In the genomic region with DNA sequence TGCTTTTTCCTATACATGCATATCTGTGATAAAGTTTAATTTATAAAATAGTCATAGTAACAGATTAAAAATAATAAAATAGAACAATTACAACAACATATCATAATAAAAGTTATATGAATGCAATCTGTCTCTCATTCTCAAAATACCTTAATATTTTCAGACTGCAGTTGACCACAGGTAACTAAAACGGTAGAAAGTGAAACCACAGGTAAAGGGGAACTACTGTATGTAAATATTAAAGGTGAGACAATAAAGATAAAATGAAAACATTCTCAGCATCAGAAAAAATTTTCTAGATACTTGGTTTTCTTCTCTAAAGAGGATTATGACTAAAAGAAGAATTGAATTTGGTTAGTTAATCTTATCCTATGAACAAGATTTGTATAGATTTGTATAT, we compare ENCODE assay signal across 17 cellular contexts. TPM values are rescaled to one million over a fixed set of nuclear protein-coding genes. Genes with fewer than 3 reads are reported as not detected.
DNase-seq lines count a peak whose midpoint lies in the region; ATAC-seq, FAIRE-seq and TF ChIP-seq lines count a peak whose summit lies in the region.
"Had no signal": no experiment of that assay in that cellular context is flagged by ENCODE, and none has a peak within 500 bp of the region (broad histone marks: within the 10 kb centered on the region; RNA-seq: fewer than 3 reads in every experiment).

No MANE protein-coding gene starts in this region.

- no peak overlapping the region for H3K27ac Mint-ChIP-seq in progenitor cell of endocrine pancreas
- H3K27ac Mint-ChIP-seq: T-cell had no signal

- H3K79me2 ChIP-seq in GM23248 (ENCODE audit: insufficient read depth), result peaks cover 42% of the 10 kb centered on the region
- peaks cover 33% of the 10 kb centered on the region for H3K79me2 ChIP-seq in PC-3 (ENCODE audit: low read length)
- peaks cover 21% of the 10 kb centered on the region for H3K79me2 ChIP-seq in endothelial cell of umbilical vein (ENCODE audit: control insufficient read depth, insufficient read depth, low read length)

- CTCF ChIA-PET in PC-3 (lab: Charles Lee), result no interaction called here
- CTCF ChIA-PET in endothelial cell of umbilical vein (lab: Charles Lee), result interaction anchor here (1.2 to 1.3 kb wide), 2 partner anchors 39 to 46 kb away, joined by 3 read pairs; no protein-coding TSS in a partner anchor
- CTCF ChIA-PET in A673 (lab: Charles Lee), result no interaction called here

- H3K4me3 ChIP-seq in GM23248, result no peak overlapping the region
- H3K4me3 ChIP-seq in PC-3 (ENCODE audit: low read length), result peak overlapping the region; percentile 36; the same call in 1 of the 2 replicates
- no peak overlapping the region for H3K4me3 ChIP-seq in endothelial cell of umbilical vein (replicated peaks in 1 of 3; ENCODE audit: insufficient read depth in 1 of 3, low read depth in 1 of 3, low read length in 3 of 3)
- no peak overlapping the region for H3K4me3 ChIP-seq in A673 (ENCODE audit: low read depth, low read length, poor library complexity, severe bottlenecking)

- H3K27ac ChIP-seq in GM23248 (peak overlapping the region; percentile 7; the same call in 1 of the 2 replicates), PC-3 (ENCODE audit: low read length) (peak overlapping the region; percentile 42; the same call in 1 of the 2 replicates), endothelial cell of umbilical vein (ENCODE audit: insufficient read depth, low read depth, low read length) (no peak overlapping the region), A673 (ENCODE audit: low read depth, low read length, poor library complexity, severe bottlenecking) (no peak overlapping the region)
- H3K27ac ChIP-seq: C4-2B had no signal

- H3K4me2 ChIP-seq in GM23248 (ENCODE audit: unreplicated experiment), result peak overlapping the region; percentile 60
- H3K4me2 ChIP-seq in PC-3 (ENCODE audit: low read length), result peak overlapping the region; percentile 73
- peak overlapping the region; percentile 36 for H3K4me2 ChIP-seq in endothelial cell of umbilical vein (ENCODE audit: insufficient read depth, low read length)

- intact Hi-C loops in PC-3 (cut with micrococcal nuclease), result no loop called here
- intact Hi-C loops in endothelial cell of umbilical vein (cut with micrococcal nuclease), result loop anchor here (1.0 kb wide), 1 partner anchor 8 kb away; a partner anchor contains a TSS
- intact Hi-C loops in Right ventricle myocardium inferior (cut with DNase I), result no loop called here
- intact Hi-C loops in A673 (cut with micrococcal nuclease; ENCODE audit: unreplicated experiment), result loop anchor here (2.0 kb wide), 1 partner anchor 14 kb away; no protein-coding TSS in a partner anchor

- no peaks in the 10 kb centered on the region for H3K27me3 Mint-ChIP-seq in progenitor cell of endocrine pancreas
- H3K27me3 Mint-ChIP-seq: T-cell had no signal

- FAIRE-seq in A204.1 (lab: Jason Lieb, UNC) (peak; percentile 21), endothelial cell of umbilical vein (lab: Jason Lieb, UNC) (no peak)
- FAIRE-seq: H1 had no signal

- BruUV-seq in PC-3 (replicated peaks; lab: Mats Ljungman, UMichigan) (no TSS peak), endothelial cell of umbilical vein (replicated peaks; lab: Mats Ljungman, UMichigan) (no TSS peak), A673 (replicated peaks; lab: Mats Ljungman, UMichigan) (no TSS peak)

- peaks cover 8% of the 10 kb centered on the region for H3K4me1 Mint-ChIP-seq in progenitor cell of endocrine pancreas (ENCODE audit: low read depth)

- H4K20me1 ChIP-seq in GM23248 (ENCODE audit: insufficient read depth) (no peaks in the 10 kb centered on the region), PC-3 (ENCODE audit: low read length) (no peaks in the 10 kb centered on the region), endothelial cell of umbilical vein (replicated peaks; ENCODE audit: control insufficient read depth, extremely low read depth, insufficient read depth, low read length) (no peaks in the 10 kb centered on the region)

- 90 to 96% methylated on average over 1 of the region's 1 CpG for WGBS in GM23248 (ENCODE audit: low coverage in 1 of 2, low lambda C conversion rate in 2 of 2, missing lambda C conversion rate in 2 of 2), 2 experiments

- dilution Hi-C loops in endothelial cell of umbilical vein (cut with MboI; ENCODE audit: extremely low pct_ligation_motif_present, low sequenced_read_pairs), result no loop called here

- no peak overlapping the region for H3K4me3 Mint-ChIP-seq in progenitor cell of endocrine pancreas (ENCODE audit: low read depth)
- H3K4me3 Mint-ChIP-seq: T-cell had no signal

- no peaks in the 10 kb centered on the region for H3K9me2 ChIP-seq in GM23248 (ENCODE audit: insufficient read depth)
- H3K9me2 ChIP-seq in PC-3 (replicated peaks; ENCODE audit: low read length), result no peaks in the 10 kb centered on the region

- H3K27me3 ChIP-seq in GM23248 (replicated peaks; ENCODE audit: insufficient read depth), result no peaks in the 10 kb centered on the region
- no peaks in the 10 kb centered on the region for H3K27me3 ChIP-seq in PC-3 (ENCODE audit: low read length)
- no peaks in the 10 kb centered on the region for H3K27me3 ChIP-seq in endothelial cell of umbilical vein (ENCODE audit: control insufficient read depth in 2 of 2, insufficient read depth in 2 of 2, low read length in 2 of 2)
- H3K27me3 ChIP-seq in A673 (replicated peaks; ENCODE audit: insufficient read depth, low read depth, low read length, poor library complexity), result no peaks in the 10 kb centered on the region

- DNase-seq in GM23248 (no peak), PC-3 (no peak), endothelial cell of umbilical vein (ENCODE audit: low read depth, low spot score) (no peak), Right ventricle myocardium inferior (ENCODE audit: missing footprints) (no peak), A673 (ENCODE audit: low spot score) (no peak), GM19238 (ENCODE audit: insufficient read length, low spot score) (no peak), progenitor cell of endocrine pancreas (ENCODE audit: low spot score, unreplicated experiment) (no peak)
- DNase-seq: KG1, NCI-H1105, NCI-H1694, NCI-H226, NCI-H524 treated with DMSO at 0.1 percent for 48 hours, OCI-M1, T-cell had no signal

- no peaks in the 10 kb centered on the region for H3K9me3 Mint-ChIP-seq in progenitor cell of endocrine pancreas (ENCODE audit: low read depth)
- H3K9me3 Mint-ChIP-seq: T-cell had no signal

- in situ Hi-C loops in GM23248 (cut with MboI), result no loop called here

- ATAC-seq in PC-3 (no peak), Right ventricle myocardium inferior (no peak)
- ATAC-seq: T-cell had no signal

- TF ChIP-seq CTCF in PC-3 (conservative IDR thresholded peaks at IDR 0.05; ENCODE audit: low read depth, low read length) (no peak), endothelial cell of umbilical vein (IDR thresholded peaks at IDR 0.05; ENCODE audit: extremely low read depth in 1 of 2, insufficient read depth in 1 of 2, low read depth in 1 of 2, low read length in 2 of 2) (no peak), A673 (conservative IDR thresholded peaks at IDR 0.05; ENCODE audit: low read depth, low read length) (no peak), progenitor cell of endocrine pancreas (IDR thresholded peaks at IDR 0.05; ENCODE audit: unreplicated experiment) (no peak)

- H3K9me3 ChIP-seq in GM23248 (ENCODE audit: low read depth) (no peaks in the 10 kb centered on the region), PC-3 (ENCODE audit: low read length) (no peaks in the 10 kb centered on the region), endothelial cell of umbilical vein (replicated peaks; ENCODE audit: control insufficient read depth, insufficient read depth, low read length) (no peaks in the 10 kb centered on the region), A673 (ENCODE audit: low read depth, low read length, poor library complexity, severe bottlenecking) (no peaks in the 10 kb centered on the region)

- H3K4me1 ChIP-seq in GM23248 (ENCODE audit: insufficient read depth) (peaks cover 17% of the 10 kb centered on the region), PC-3 (ENCODE audit: insufficient read depth, low read length) (peaks cover 26% of the 10 kb centered on the region), endothelial cell of umbilical vein (ENCODE audit: control insufficient read depth, extremely low read depth, insufficient read depth, low read length) (peaks cover 27% of the 10 kb centered on the region), A673 (ENCODE audit: insufficient read depth, low read length, poor library complexity, severe bottlenecking) (peaks cover 13% of the 10 kb centered on the region)

- TF ChIP-seq POLR2A in endothelial cell of umbilical vein (IDR thresholded peaks at IDR 0.05; ENCODE audit: low read depth, low read length), result no peak

- H3K36me3 ChIP-seq in GM23248 (ENCODE audit: low read depth) (peaks cover 8% of the 10 kb centered on the region), PC-3 (ENCODE audit: low read depth, low read length) (no peaks in the 10 kb centered on the region), endothelial cell of umbilical vein (ENCODE audit: control insufficient read depth in 2 of 2, extremely low read depth in 1 of 2, insufficient read depth in 2 of 2, low read length in 2 of 2) (no peaks in the 10 kb centered on the region), A673 (ENCODE audit: insufficient read depth, low read length, poor library complexity, severe bottlenecking) (peaks cover 9% of the 10 kb centered on the region)

- H3F3A ChIP-seq in GM23248 (ENCODE audit: insufficient read depth), result peaks cover 8% of the 10 kb centered on the region; the same call in 1 of the 2 replicates
- peaks cover 3% of the 10 kb centered on the region for H3F3A ChIP-seq in PC-3 (ENCODE audit: low read length, unreplicated experiment)

- POLR2A ChIA-PET in PC-3 (lab: Charles Lee; ENCODE audit: unreplicated experiment), result no interaction called here
- POLR2A ChIA-PET in endothelial cell of umbilical vein (lab: Charles Lee), result no interaction called here
- POLR2A ChIA-PET in A673 (lab: Charles Lee; ENCODE audit: low non-redundant PET), result no interaction called here

- peaks cover 7% of the 10 kb centered on the region for H3K36me3 Mint-ChIP-seq in progenitor cell of endocrine pancreas (ENCODE audit: insufficient read depth)

- H3K9ac ChIP-seq in GM23248 (no peak overlapping the region), PC-3 (ENCODE audit: low read length) (no peak overlapping the region), endothelial cell of umbilical vein (replicated peaks; ENCODE audit: extremely low read depth, insufficient read depth, low read length) (no peak overlapping the region)

- no peaks in the 10 kb centered on the region for H3K9me1 ChIP-seq in endothelial cell of umbilical vein (replicated peaks; ENCODE audit: control insufficient read depth, extremely low read depth, insufficient read depth, low read length)

- H2AFZ ChIP-seq in GM23248 (no peak overlapping the region), PC-3 (ENCODE audit: low read length) (no peak overlapping the region), endothelial cell of umbilical vein (ENCODE audit: low read depth, low read length) (no peak overlapping the region)

RNA-seq across cellular contexts. Expression of a gene that starts 6.0 kb away (rescaled TPM):
- total RNA-seq in GM23248 (2014; rRNA removed; shearing (Covaris generic)), result 28.3 and 31.8 TPM in 2 replicates
- polyA plus RNA-seq in GM23248 (2016; fragmentation: Nextera tagmentation; extraction: Ambion mirVana) (50.7 and 50.8 TPM in 2 replicates), endothelial cell of umbilical vein (7.2 and 9.8 TPM in 2 replicates)
- total RNA-seq in PC-3 (2014; rRNA removed) (9.0 and 10.1 TPM in 2 replicates), endothelial cell of umbilical vein (37.4 and 37.6 TPM in 2 replicates), Right ventricle myocardium inferior (8.5 TPM), A673 (2021) (46.0 and 53.6 TPM in 2 replicates), progenitor cell of endocrine pancreas (25.6 TPM in 2 replicates)
- 11.2 and 12.3 TPM in 2 replicates for polyA plus RNA-seq in endothelial cell of umbilical vein (2011; cell fraction: cytosol; rRNA removed)
- polyA plus RNA-seq in endothelial cell of umbilical vein (2011; cell fraction: nucleus; rRNA removed), result 6.2 and 8.9 TPM in 2 replicates
- polyA plus RNA-seq in endothelial cell of umbilical vein (2012), result 25.2 and 39.1 TPM in 2 replicates
- 18.2 and 18.4 TPM in 2 replicates for polyA minus RNA-seq in endothelial cell of umbilical vein
- 3.6 TPM for polyA minus RNA-seq in endothelial cell of umbilical vein (2011; cell fraction: cytosol; rRNA and poly(A)+ RNA removed)
- 7.5 and 13.4 TPM in 2 replicates for polyA minus RNA-seq in endothelial cell of umbilical vein (2011; cell fraction: nucleus; rRNA and poly(A)+ RNA removed)

RNA-seq across cellular contexts. Expression of a gene that starts 7.7 kb away (rescaled TPM):
- total RNA-seq in GM23248 (2014; rRNA removed; shearing (Covaris generic)), result 10.3 and 15.3 TPM in 2 replicates
- polyA plus RNA-seq in GM23248 (2016; fragmentation: Nextera tagmentation; extraction: Ambion mirVana), result 4.5 and 4.7 TPM in 2 replicates
- 8.4 and 10.4 TPM in 2 replicates for total RNA-seq in PC-3 (2014; rRNA removed)
- total RNA-seq in endothelial cell of umbilical vein, result 17.9 and 19.8 TPM in 2 replicates
- 3.5 and 4.5 TPM in 2 replicates for polyA plus RNA-seq in endothelial cell of umbilical vein
- polyA plus RNA-seq in endothelial cell of umbilical vein (2011; cell fraction: cytosol; rRNA removed), result 4.7 and 5.1 TPM in 2 replicates
- 12.0 and 15.2 TPM in 2 replicates for polyA plus RNA-seq in endothelial cell of umbilical vein (2011; cell fraction: nucleus; rRNA removed)
- 9.1 and 11.1 TPM in 2 replicates for polyA plus RNA-seq in endothelial cell of umbilical vein (2012)
- 13.5 and 15.6 TPM in 2 replicates for polyA minus RNA-seq in endothelial cell of umbilical vein
- 3.6 TPM for polyA minus RNA-seq in endothelial cell of umbilical vein (2011; cell fraction: cytosol; rRNA and poly(A)+ RNA removed)
- 24.1 and 30.1 TPM in 2 replicates for polyA minus RNA-seq in endothelial cell of umbilical vein (2011; cell fraction: nucleus; rRNA and poly(A)+ RNA removed)
- 3.9 TPM for total RNA-seq in Right ventricle myocardium inferior
- total RNA-seq in A673 (2021), result 22.2 and 29.0 TPM in 2 replicates
- 62.1 and 67.0 TPM in 2 replicates for total RNA-seq in progenitor cell of endocrine pancreas

RNA-seq across cellular contexts. Expression of a gene that starts 30.9 kb away (rescaled TPM):
- total RNA-seq in GM23248 (2014; rRNA removed; shearing (Covaris generic)), result 80.0 and 82.2 TPM in 2 replicates
- polyA plus RNA-seq in GM23248 (2016; fragmentation: Nextera tagmentation; extraction: Ambion mirVana) (57.6 and 58.8 TPM in 2 replicates), endothelial cell of umbilical vein (47.3 and 57.0 TPM in 2 replicates)
- total RNA-seq in PC-3 (2014; rRNA removed) (33.9 and 37.9 TPM in 2 replicates), endothelial cell of umbilical vein (125 and 127 TPM in 2 replicates), Right ventricle myocardium inferior (15.0 TPM), A673 (2021) (83.9 and 84.3 TPM in 2 replicates), progenitor cell of endocrine pancreas (53.4 and 60.4 TPM in 2 replicates)
- 57.7 and 58.7 TPM in 2 replicates for polyA plus RNA-seq in endothelial cell of umbilical vein (2011; cell fraction: cytosol; rRNA removed)
- 56.4 and 65.3 TPM in 2 replicates for polyA plus RNA-seq in endothelial cell of umbilical vein (2011; cell fraction: nucleus; rRNA removed)
- polyA plus RNA-seq in endothelial cell of umbilical vein (2012), result 69.3 and 95.7 TPM in 2 replicates
- polyA minus RNA-seq in endothelial cell of umbilical vein, result 130 and 131 TPM in 2 replicates
- polyA minus RNA-seq in endothelial cell of umbilical vein (2011; cell fraction: cytosol; rRNA and poly(A)+ RNA removed), result 4.7 TPM
- 35.8 and 46.7 TPM in 2 replicates for polyA minus RNA-seq in endothelial cell of umbilical vein (2011; cell fraction: nucleus; rRNA and poly(A)+ RNA removed)

Comparison
In these comparisons a context has a peak if more than half of its experiments do, and no peak if none do; other contexts are left out.
1. H3K27ac ChIP-seq: peak in GM23248 (single experiment) and PC-3 (single experiment); none in endothelial cell of umbilical vein (single experiment) and A673 (single experiment).
2. intact Hi-C loops: an anchor here in endothelial cell of umbilical vein (1.0 kb wide) and A673 (2.0 kb wide); none called in PC-3 and Right ventricle myocardium inferior.
3. Peak in every context shown above with its lines, with median percentiles within 50 percentile points of each other: H3K4me2 ChIP-seq.